ENCODE assay signal across 1 cellular context in the genomic region with DNA sequence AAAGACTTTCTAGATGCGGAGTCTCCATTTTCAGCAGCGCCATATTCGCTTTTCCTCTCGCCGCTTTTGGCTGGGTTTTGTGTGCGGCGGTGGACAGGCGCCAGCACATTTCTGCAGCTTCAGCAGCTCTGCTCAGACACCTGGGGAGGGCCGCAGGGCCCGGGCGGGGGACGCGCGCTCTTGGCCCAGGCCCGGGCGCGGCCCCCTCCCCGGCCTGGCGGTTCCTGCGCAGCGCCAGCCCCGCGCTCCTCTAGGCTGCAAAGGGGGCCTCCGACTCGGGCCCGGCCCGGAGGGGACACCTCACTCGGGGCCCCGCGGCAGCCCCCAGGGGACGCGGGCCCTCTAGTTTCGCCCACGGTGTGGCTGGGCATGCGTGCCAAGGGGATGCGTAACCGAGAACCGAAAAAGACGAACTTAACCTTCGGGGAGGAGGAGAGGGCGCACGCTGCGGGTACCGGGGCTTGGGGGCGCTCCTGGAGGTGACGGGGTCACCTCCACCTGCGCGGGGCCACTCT.
A peak's percentile ranks its signal among the peaks of the same experiment; 100 is the strongest.
TF ChIP-seq lines count a peak whose summit lies in the region.

No MANE protein-coding gene starts in this region.

TF ChIP-seq in HepG2, 621 proteins besides CTCF, POLR2A, EP300 and RAD21 (continued from another document):
- 0 out of 2 replicates have a peak, but pooled peaks have one; percentile 24 for TF ChIP-seq NRL (CRISPR knock-in tag; IDR thresholded peaks at IDR 0.05; ENCODE audit: borderline replicate concordance)
- no peak for TF ChIP-seq SP5 (CRISPR knock-in tag; IDR thresholded peaks at IDR 0.05; ENCODE audit: borderline replicate concordance, low read depth)
- no peak for TF ChIP-seq PHF21A (CRISPR knock-in tag; IDR thresholded peaks at IDR 0.05)
- no peak for TF ChIP-seq ZNF274 (CRISPR knock-in tag; IDR thresholded peaks at IDR 0.05)
- peak; percentile 28; the same call in 1 of the 2 replicates for TF ChIP-seq ZNF777 (CRISPR knock-in tag; IDR thresholded peaks at IDR 0.05)
